Comparison of ENCODE assay signal across 19 cellular contexts in genomic region chr4:8401665-8402064, GRCh38. TPM values are rescaled to one million over a fixed set of nuclear protein-coding genes. Genes with fewer than 3 reads are reported as not detected.
DNase-seq lines count a peak whose midpoint lies in the region; ATAC-seq and TF ChIP-seq lines count a peak whose summit lies in the region.
"Had no signal": no experiment of that assay in that cellular context is flagged by ENCODE, and none has a peak within 500 bp of the region (broad histone marks: within the 10 kb centered on the region; RNA-seq: fewer than 3 reads in every experiment).

No MANE protein-coding gene starts in this region.

- H3K9ac ChIP-seq in Karpas-422 (ENCODE audit: low read length) = no peak overlapping the region

- H3K27me3 ChIP-seq in Karpas-422 (ENCODE audit: low read length) (no peaks in the 10 kb centered on the region), osteoblast (ENCODE audit: insufficient read depth, low read length) (no peaks in the 10 kb centered on the region), thoracic aorta (replicated peaks; ENCODE audit: insufficient read depth) (no peaks in the 10 kb centered on the region)

- no peak overlapping the region for H2AFZ ChIP-seq in Karpas-422 (ENCODE audit: low read length)
- no peak overlapping the region for H2AFZ ChIP-seq in osteoblast (ENCODE audit: low read length)

- no peaks in the 10 kb centered on the region for H3K9me3 ChIP-seq in Karpas-422 (ENCODE audit: low read length)
- H3K9me3 ChIP-seq in osteoblast (ENCODE audit: low read depth, low read length) = no peaks in the 10 kb centered on the region
- H3K9me3 ChIP-seq in thoracic aorta = no peaks in the 10 kb centered on the region

- no peak overlapping the region for H3K27ac ChIP-seq in Karpas-422 (ENCODE audit: low read length)
- H3K27ac ChIP-seq in coronary artery = peak overlapping the region; percentile 54 to 94
- no peak overlapping the region for H3K27ac ChIP-seq in osteoblast (ENCODE audit: low read depth, low read length)
- H3K27ac ChIP-seq in thoracic aorta = peak overlapping the region; percentile 81 to 87

- no peaks in the 10 kb centered on the region for H3K9me2 ChIP-seq in Karpas-422 (replicated peaks; ENCODE audit: insufficient read depth, low read length)

- H3K27me3 Mint-ChIP-seq in endothelial cell (ENCODE audit: unreplicated experiment) = peaks cover 7% of the 10 kb centered on the region
- H3K27me3 Mint-ChIP-seq: activated CD8-positive, alpha-beta T cell treated with anti-CD3 and anti-CD28 coated beads for 36 hours; stimulated activated memory B cell treated with anti-CD40 and anti-IgM and Interleukin-4, amounts not matched to agents 10 μg/mL and 1 μg/mL and 100 μg/mL, for 72 hours had no signal

- peaks cover 22% of the 10 kb centered on the region for H3K4me1 Mint-ChIP-seq in endothelial cell (ENCODE audit: unreplicated experiment)
- H3K4me1 Mint-ChIP-seq: endodermal cell had no signal

- no peak for ATAC-seq in thoracic aorta (ENCODE audit: insufficient number of reproducible peaks, low FRiP score, low read depth)
- ATAC-seq in left colon = no peak
- no peak for ATAC-seq in HG03354 (IDR thresholded peaks at IDR 0.05; ENCODE audit: poor library complexity, severe bottlenecking, unreplicated experiment)
- ATAC-seq: activated CD8-positive, alpha-beta T cell treated with anti-CD3 and anti-CD28 coated beads for 36 hours; stimulated activated memory B cell treated with anti-CD40 and anti-IgM and Interleukin-4, amounts not matched to agents 10 μg/mL and 1 μg/mL and 100 μg/mL, for 72 hours had no signal

- H3K36me3 Mint-ChIP-seq in endothelial cell (ENCODE audit: low read depth, unreplicated experiment) = peaks cover 29% of the 10 kb centered on the region

- H3K4me3 ChIP-seq in Karpas-422 (ENCODE audit: low read length) (no peak overlapping the region), coronary artery (no peak overlapping the region), osteoblast (ENCODE audit: insufficient read depth, low read length) (no peak overlapping the region), thoracic aorta (no peak overlapping the region)
- H3K4me3 ChIP-seq: lung had no signal

- TF ChIP-seq CTCF in coronary artery (IDR thresholded peaks at IDR 0.05) = no peak
- no peak for TF ChIP-seq CTCF in osteoblast (IDR thresholded peaks at IDR 0.05; ENCODE audit: extremely low read depth, low read depth, low read length)
- TF ChIP-seq CTCF in thoracic aorta (IDR thresholded peaks at IDR 0.05) = no peak
- TF ChIP-seq CTCF in endothelial cell (IDR thresholded peaks at IDR 0.05; ENCODE audit: unreplicated experiment) = no peak

- H3K79me2 ChIP-seq in Karpas-422 (ENCODE audit: low read length) (no peaks in the 10 kb centered on the region), osteoblast (ENCODE audit: insufficient read depth, low read length) (no peaks in the 10 kb centered on the region)

- H3K4me3 Mint-ChIP-seq in endothelial cell (ENCODE audit: unreplicated experiment) = no peak overlapping the region
- H3K4me3 Mint-ChIP-seq: activated CD8-positive, alpha-beta T cell treated with anti-CD3 and anti-CD28 coated beads for 36 hours; activated naive CD4-positive, alpha-beta T cell treated with anti-CD3 and anti-CD28 coated beads for 36 hours; endodermal cell; stimulated activated memory B cell treated with anti-CD40 and anti-IgM and Interleukin-4, amounts not matched to agents 10 μg/mL and 1 μg/mL and 100 μg/mL, for 72 hours had no signal

- H3K4me1 ChIP-seq in Karpas-422 (ENCODE audit: low read length) (peaks cover 3% of the 10 kb centered on the region), osteoblast (ENCODE audit: insufficient read depth, low read length) (no peaks in the 10 kb centered on the region), thoracic aorta (ENCODE audit: control insufficient read depth in 1 of 2, low read depth in 2 of 2) (peaks cover 12 to 23% of the 10 kb centered on the region in 2 donors)

- H4K20me1 ChIP-seq in Karpas-422 (ENCODE audit: insufficient read depth, low read depth, low read length) (no peaks in the 10 kb centered on the region), osteoblast (ENCODE audit: insufficient read depth, low read length) (peaks cover 15% of the 10 kb centered on the region)

- H3K27ac Mint-ChIP-seq in endothelial cell (ENCODE audit: unreplicated experiment) = no peak overlapping the region
- H3K27ac Mint-ChIP-seq: activated CD8-positive, alpha-beta T cell treated with anti-CD3 and anti-CD28 coated beads for 36 hours; activated naive CD4-positive, alpha-beta T cell treated with anti-CD3 and anti-CD28 coated beads for 36 hours; endodermal cell; stimulated activated memory B cell treated with anti-CD40 and anti-IgM and Interleukin-4, amounts not matched to agents 10 μg/mL and 1 μg/mL and 100 μg/mL, for 72 hours had no signal

- DNase-seq in Karpas-422 (peak; percentile 29), coronary artery (ENCODE audit: low spot score) (no peak), osteoblast (ENCODE audit: insufficient read length, low spot score, missing footprints) (peak; percentile 52), thoracic aorta (ENCODE audit: low spot score) (no peak), left colon (no peak), endothelial cell (ENCODE audit: low spot score) (no peak), GOT3 (lab: John Stamatoyannopoulos, UW) (no peak)
- DNase-seq: activated CD8-positive, alpha-beta T cell treated with anti-CD3 and anti-CD28 coated beads for 36 hours; activated naive CD4-positive, alpha-beta T cell treated with anti-CD3 and anti-CD28 coated beads for 36 hours; AML-193; DMS79 treated with DMSO at 0.1 percent for 48 hours; endodermal cell; NCI-H1417; NCI-H2107; NCI-H510A treated with DMSO at 0.1 percent for 48 hours; T-helper 9 cell had no signal

- intact Hi-C loops in left colon (cut with DNase I, micrococcal nuclease) = loop anchor here (2.0 to 5.0 kb wide), 2 partner anchors 159 kb away; no protein-coding TSS in a partner anchor

- H3K36me3 ChIP-seq in Karpas-422 (ENCODE audit: insufficient read depth, low read length) (no peaks in the 10 kb centered on the region), osteoblast (ENCODE audit: insufficient read depth, low read length) (peaks cover 32% of the 10 kb centered on the region), thoracic aorta (peaks cover 30% of the 10 kb centered on the region)

- no peak overlapping the region for H3K4me2 ChIP-seq in Karpas-422 (ENCODE audit: low read depth, low read length, poor library complexity, severe bottlenecking)
- no peak overlapping the region for H3K4me2 ChIP-seq in osteoblast (ENCODE audit: insufficient read depth, low read length)

- H3K9me3 Mint-ChIP-seq in endothelial cell (ENCODE audit: unreplicated experiment) = no peaks in the 10 kb centered on the region
- H3K9me3 Mint-ChIP-seq: activated CD8-positive, alpha-beta T cell treated with anti-CD3 and anti-CD28 coated beads for 36 hours; activated naive CD4-positive, alpha-beta T cell treated with anti-CD3 and anti-CD28 coated beads for 36 hours; stimulated activated memory B cell treated with anti-CD40 and anti-IgM and Interleukin-4, amounts not matched to agents 10 μg/mL and 1 μg/mL and 100 μg/mL, for 72 hours had no signal

RNA-seq across cellular contexts. Expression of gene ACOX3, which starts 38.9 kb away (rescaled TPM):
- 7.8 and 17.6 TPM in 2 replicates for total RNA-seq in Karpas-422 (2014; rRNA removed; shearing (Covaris generic); ENCODE audit: low replicate concordance)
- 24.2 and 29.2 TPM in 2 replicates for total RNA-seq in osteoblast
- total RNA-seq in thoracic aorta = 10 to 100 TPM; 47.8 to 72.7 TPM
- total RNA-seq in left colon = 10 to 100 TPM; 25.9 to 29.7 TPM
- 44.1 TPM for total RNA-seq in endothelial cell (ENCODE audit: unreplicated experiment)

RNA-seq across cellular contexts. Expression of gene TRMT44, which starts 38.9 kb away (rescaled TPM):
- 14.1 and 16.2 TPM in 2 replicates for total RNA-seq in Karpas-422 (2014; rRNA removed; shearing (Covaris generic); ENCODE audit: low replicate concordance)
- total RNA-seq in osteoblast = 19.7 and 21.7 TPM in 2 replicates
- total RNA-seq in thoracic aorta = 10 to 100 TPM; 19.8 to 30.5 TPM
- 10 to 100 TPM; 14.3 to 16.4 TPM for total RNA-seq in left colon
- 38.5 TPM for total RNA-seq in endothelial cell (ENCODE audit: unreplicated experiment)

Comparison
In these comparisons a context has a peak if more than half of its experiments do, and no peak if none do; other contexts are left out.
1. DNase-seq: peak in Karpas-422 (single experiment) and osteoblast (single experiment); none in coronary artery (single experiment), thoracic aorta (single experiment), left colon (0 of 2), endothelial cell (single experiment) and GOT3 (single experiment).
2. H3K27ac ChIP-seq: peak in coronary artery (2 of 2) and thoracic aorta (2 of 2); none in Karpas-422 (single experiment) and osteoblast (single experiment).